10 cellular contexts compared by ENCODE assay signal in the genomic region with DNA sequence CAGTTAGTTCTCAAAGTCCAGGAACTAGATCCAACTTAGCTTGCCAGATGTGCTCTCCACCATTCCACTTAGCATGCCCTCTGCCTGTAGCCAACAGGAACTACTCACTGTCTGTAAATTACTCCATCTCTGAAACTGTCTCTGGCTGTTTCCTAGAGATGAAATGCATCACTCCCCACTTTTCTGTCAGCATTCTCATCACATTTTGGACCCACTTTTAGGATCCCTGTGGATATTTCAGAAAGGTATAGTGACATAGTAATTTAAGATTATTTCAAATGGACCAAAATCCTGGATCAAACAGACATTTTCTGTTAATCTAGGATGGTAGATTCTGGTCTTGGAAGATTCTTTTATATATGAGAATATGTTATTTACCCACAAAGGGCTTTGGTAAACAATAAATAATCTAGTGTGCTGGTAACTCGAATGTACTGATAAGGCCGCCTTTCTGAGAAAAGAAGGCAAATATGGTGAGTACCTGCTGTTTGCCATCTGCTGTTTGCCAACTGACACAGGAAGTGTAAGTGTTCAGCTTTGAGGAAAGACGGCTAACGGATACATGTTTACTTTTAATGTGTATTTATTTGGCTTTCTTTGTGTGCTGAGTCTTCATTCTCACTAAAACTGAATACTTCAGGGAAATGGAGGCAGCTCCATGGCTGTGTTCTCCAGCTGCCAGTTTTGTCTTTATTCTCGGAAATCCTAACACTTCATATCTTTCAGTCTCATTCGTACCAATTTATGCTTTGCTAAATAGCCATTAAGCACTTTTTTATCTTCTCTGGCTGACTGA.
DNase-seq lines count a peak whose midpoint lies in the region; ATAC-seq, FAIRE-seq and TF ChIP-seq lines count a peak whose summit lies in the region.
"Had no signal": no experiment of that assay in that cellular context is flagged by ENCODE, and none has a peak within 500 bp of the region (broad histone marks: within the 10 kb centered on the region; RNA-seq: fewer than 3 reads in every experiment).

No MANE protein-coding gene starts in this region.

- peaks cover 2% of the 10 kb centered on the region; the same call in 1 of the 3 replicates for H3K9me3 ChIP-seq in GM12878 (replicated peaks; ENCODE audit: control insufficient read depth, insufficient read depth, low read length)
- H3K9me3 ChIP-seq in neural cell (ENCODE audit: low read length) = no peaks in the 10 kb centered on the region

- 50% methylated on average over 6 of the region's 6 CpGs for WGBS in GM12878 (ENCODE audit: insufficient coverage, insufficient replicate concordance, low lambda C conversion rate, missing lambda C conversion rate)

- CTCF ChIA-PET in GM12878 (lab: Yijun Ruan, JAX) = interaction anchor here (1.3 kb wide), 1 partner anchor 282 kb away, joined by 3 read pairs; the partner anchor contains the start of gene TACR1

- H3K4me1 Mint-ChIP-seq in effector memory CD8-positive, alpha-beta T cell (ENCODE audit: low read depth in 2 of 2) = no peaks in the 10 kb centered on the region

- no peak for TF ChIP-seq EP300 in GM12878 (IDR thresholded peaks at IDR 0.05; ENCODE audit: borderline replicate concordance in 1 of 2, control insufficient read depth in 1 of 2, low read depth in 2 of 2, low read length in 2 of 2)
- no peak for TF ChIP-seq EP300 in neural cell (conservative IDR thresholded peaks at IDR 0.05; ENCODE audit: poor library complexity, severe bottlenecking)

- no peak overlapping the region for H3K9ac ChIP-seq in GM12878 (ENCODE audit: control insufficient read depth, insufficient read depth, low read length)
- H3K9ac ChIP-seq in neural cell (ENCODE audit: low read length) = no peak overlapping the region

- no peak overlapping the region for H3K27ac Mint-ChIP-seq in effector memory CD8-positive, alpha-beta T cell
- H3K27ac Mint-ChIP-seq: activated T-helper 1 cell treated with anti-CD3 and anti-CD28 coated beads, Interleukin-12 subunit alpha, Interleukin-12 subunit beta, Interleukin-2, Interleukin-4 antibody, amounts not matched to agents 30 ng/mL and 10 ng/mL and 1 ng/mL, durations not matched to agents 14 hours and 24 hours and 36 hours had no signal

- no peak overlapping the region for H3K4me3 Mint-ChIP-seq in effector memory CD8-positive, alpha-beta T cell
- H3K4me3 Mint-ChIP-seq: activated T-helper 1 cell treated with anti-CD3 and anti-CD28 coated beads, Interleukin-12 subunit alpha, Interleukin-12 subunit beta, Interleukin-2, Interleukin-4 antibody, amounts not matched to agents 30 ng/mL and 10 ng/mL and 1 ng/mL, durations not matched to agents 14 hours and 24 hours and 36 hours had no signal

- no peak overlapping the region for H3K4me2 ChIP-seq in GM12878 (ENCODE audit: control insufficient read depth, insufficient read depth)
- no peak overlapping the region for H3K4me2 ChIP-seq in neural cell (ENCODE audit: low read length)

- RAD21 ChIA-PET in GM12878 (lab: Charles Lee; ENCODE audit: unreplicated experiment) = interaction anchor here (0.5 kb wide), 1 partner anchor 105 kb away, joined by 3 read pairs; no protein-coding TSS in a partner anchor

- intact Hi-C loops in GM12878 (cut with micrococcal nuclease; ENCODE audit: unreplicated experiment) = no loop called here

- no peaks in the 10 kb centered on the region for H3K36me3 Mint-ChIP-seq in effector memory CD8-positive, alpha-beta T cell (ENCODE audit: insufficient read depth)

- H3K27ac ChIP-seq in GM12878 (ENCODE audit: control insufficient read depth, insufficient read depth) (no peak overlapping the region), neural cell (ENCODE audit: low read length) (no peak overlapping the region)

- no peak for TF ChIP-seq POLR2A in GM12878 (IDR thresholded peaks at IDR 0.05; ENCODE audit: low read depth, low read length)

- H3K4me1 ChIP-seq in GM12878 (ENCODE audit: control insufficient read depth, insufficient read depth, low read length) = no peaks in the 10 kb centered on the region

- BruUV-seq in GM12878 (replicated peaks; lab: Mats Ljungman, UMichigan) = no TSS peak

- TF ChIP-seq RAD21 in GM12878 (IDR thresholded peaks at IDR 0.05; ENCODE audit: insufficient read depth, low read depth, low read length) (0 out of 2 replicates have a peak, but pooled peaks have one; percentile 14), neural cell (conservative IDR thresholded peaks at IDR 0.05) (no peak)

- H3K4me3 ChIP-seq in GM12878 (no peak overlapping the region), neural cell (ENCODE audit: low read length) (no peak overlapping the region)

- peaks cover 7 to 8% of the 10 kb centered on the region in 2 donors for H3K27me3 Mint-ChIP-seq in effector memory CD8-positive, alpha-beta T cell

- no peaks in the 10 kb centered on the region for H3F3A ChIP-seq in neural cell (ENCODE audit: insufficient read depth, low read length, poor library complexity, severe bottlenecking)

- peak; percentile 39; the same call in 1 of the 3 replicates for TF ChIP-seq CTCF in GM12872 (IDR thresholded peaks at IDR 0.05; ENCODE audit: insufficient read depth, low read depth, low read length)
- TF ChIP-seq CTCF in GM12878 (IDR thresholded peaks at IDR 0.05 in 2 of 3, conservative IDR thresholded peaks at IDR 0.05 in 1 of 3; ENCODE audit: control insufficient read depth in 2 of 3, extremely low read depth in 1 of 3, insufficient read depth in 1 of 3, low read depth in 3 of 3, low read length in 3 of 3) = peak; percentile 6 to 32 (median 28); a peak in 3 of 6 replicates
- TF ChIP-seq CTCF in neural cell (IDR thresholded peaks at IDR 0.05; ENCODE audit: poor library complexity, severe bottlenecking) = peak; percentile 34

- in situ Hi-C loops in GM12878 (cut with MboI) = no loop called here

- POLR2A ChIA-PET in GM12878 (lab: Charles Lee) = no interaction called here

- H3K36me3 ChIP-seq in GM12878 (ENCODE audit: control insufficient read depth in 2 of 2, insufficient read depth in 2 of 2, low read length in 1 of 2) (no peaks in the 10 kb centered on the region), neural cell (ENCODE audit: insufficient read depth, low read length) (no peaks in the 10 kb centered on the region)

- no peak for FAIRE-seq in GM12878 (lab: Jason Lieb, UNC)

- H3K27me3 ChIP-seq in GM12878 (replicated peaks in 1 of 2; ENCODE audit: control insufficient read depth in 2 of 2, insufficient read depth in 2 of 2, low read length in 1 of 2) = no peaks in the 10 kb centered on the region
- H3K27me3 ChIP-seq in neural cell (ENCODE audit: insufficient read depth, low read depth, low read length) = no peaks in the 10 kb centered on the region

- H3K9me2 ChIP-seq in neural cell (ENCODE audit: insufficient read depth, low read length) = no peaks in the 10 kb centered on the region

- SMC1A ChIA-PET in GM12878 (lab: Charles Lee; ENCODE audit: uncharacterized antibody, unreplicated experiment) = interaction anchor here (1.2 kb wide), 1 partner anchor 342 kb away, joined by 4 read pairs; no protein-coding TSS in a partner anchor

- H3K79me2 ChIP-seq in GM12878 (ENCODE audit: control insufficient read depth, insufficient read depth, low read length) = no peaks in the 10 kb centered on the region
- no peaks in the 10 kb centered on the region for H3K79me2 ChIP-seq in neural cell (replicated peaks; ENCODE audit: insufficient read depth, low read length)

- peak; percentile 51 for ATAC-seq in GM12878
- ATAC-seq in effector memory CD8-positive, alpha-beta T cell (replicated peaks) = no peak
- no peak for ATAC-seq in HG03432 (IDR thresholded peaks at IDR 0.05; ENCODE audit: unreplicated experiment)
- ATAC-seq in HG03097 (IDR thresholded peaks at IDR 0.05; ENCODE audit: low FRiP score, unreplicated experiment) = no peak

- no peaks in the 10 kb centered on the region for H4K20me1 ChIP-seq in GM12878 (ENCODE audit: control insufficient read depth, insufficient read depth)
- H4K20me1 ChIP-seq in neural cell (ENCODE audit: insufficient read depth) = no peaks in the 10 kb centered on the region

- H3K9me3 Mint-ChIP-seq in effector memory CD8-positive, alpha-beta T cell = no peaks in the 10 kb centered on the region
- H3K9me3 Mint-ChIP-seq: activated T-helper 1 cell treated with anti-CD3 and anti-CD28 coated beads, Interleukin-12 subunit alpha, Interleukin-12 subunit beta, Interleukin-2, Interleukin-4 antibody, amounts not matched to agents 30 ng/mL and 10 ng/mL and 1 ng/mL, durations not matched to agents 14 hours and 24 hours and 36 hours had no signal

- no peak overlapping the region for H2AFZ ChIP-seq in GM12878 (ENCODE audit: control insufficient read depth, low read depth, low read length)
- H2AFZ ChIP-seq in neural cell (ENCODE audit: low read depth, low read length) = no peak overlapping the region

- DNase-seq in NCI-H146 treated with DMSO at 0.1 percent for 48 hours (lab: John Stamatoyannopoulos, UW; ENCODE audit: unreplicated experiment) = peak; percentile 87
- DNase-seq in GM12878 (ENCODE audit: low read depth, low spot score) = no peak
- DNase-seq in effector memory CD8-positive, alpha-beta T cell = no peak
- no peak for DNase-seq in activated CD4-positive, CD25-positive, alpha-beta regulatory T cell treated with anti-CD3 and anti-CD28 coated beads, Interleukin-2, amount 50 U/mL, for 72 hours
- DNase-seq: hippocampal formation had no signal

TF ChIP-seq in GM12878, 131 proteins besides CTCF, POLR2A, EP300 and RAD21:
- TF ChIP-seq KAT2A (conservative IDR thresholded peaks at IDR 0.05; ENCODE audit: control insufficient read depth, low read depth, low read length) (no peak), SMC3 (IDR thresholded peaks at IDR 0.05; ENCODE audit: borderline replicate concordance, low read length) (peak; percentile 25; the same call in 1 of the 2 replicates)

TF ChIP-seq in neural cell, 6 proteins besides CTCF, POLR2A, EP300 and RAD21 (continues in another document):
- TF ChIP-seq POLR2AphosphoS5 (IDR thresholded peaks at IDR 0.05) (no peak), EZH2 (IDR thresholded peaks at IDR 0.05; ENCODE audit: borderline replicate concordance, insufficient read depth, low read length, poor library complexity, severe bottlenecking) (no peak), MXI1 (conservative IDR thresholded peaks at IDR 0.05; ENCODE audit: poor library complexity, severe bottlenecking) (no peak), SMC3 (conservative IDR thresholded peaks at IDR 0.05; ENCODE audit: poor library complexity) (no peak)
